Comparison of ENCODE assay signal across 21 cellular contexts in the genomic region with DNA sequence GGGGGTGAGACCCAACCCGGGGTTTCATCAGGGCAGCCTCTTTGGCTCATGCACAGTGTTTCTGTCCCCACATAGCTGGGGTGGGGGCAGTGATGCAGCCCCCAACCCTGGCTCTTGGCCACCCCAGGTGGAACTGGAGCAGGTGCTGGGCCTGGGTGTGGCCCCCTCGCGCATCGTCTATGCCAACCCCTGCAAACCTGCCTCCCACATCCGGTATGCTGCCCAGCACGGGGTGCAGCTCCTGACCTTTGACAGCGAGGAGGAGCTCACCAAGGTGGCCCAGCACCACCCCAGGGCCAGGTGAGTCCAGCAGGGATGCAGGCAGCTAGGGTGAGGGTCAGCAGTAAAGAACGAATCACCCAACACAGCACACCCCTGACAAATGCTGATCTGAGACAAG.
"Had no signal": no experiment of that assay in that cellular context is flagged by ENCODE, and none has a peak within 500 bp of the region (broad histone marks: within the 10 kb centered on the region; RNA-seq: fewer than 3 reads in every experiment).

No MANE protein-coding gene starts in this region.

- H3K27ac Mint-ChIP-seq: activated CD8-positive, alpha-beta T cell treated with anti-CD3 and anti-CD28 coated beads, Interleukin-2, amount 10 ng/mL, durations not matched to agents 7 days and 5 days; activated naive CD4-positive, alpha-beta T cell treated with anti-CD3 and anti-CD28 coated beads, Interleukin-2, amount 50 U/mL, for 72 hours; activated naive CD8-positive, alpha-beta T cell treated with anti-CD3 and anti-CD28 coated beads, Interleukin-2, amount 50 U/mL, for 24 hours; activated T-cell treated with anti-CD3 and anti-CD28 coated beads, Interleukin-2, amount 50 U/mL, for 24 hours; activated T-helper 1 cell treated with anti-CD3 and anti-CD28 coated beads, Interleukin-12 subunit alpha, Interleukin-12 subunit beta, Interleukin-2, Interleukin-4 antibody, amounts not matched to agents 30 ng/mL and 10 ng/mL and 1 ng/mL, durations not matched to agents 14 hours and 24 hours and 36 hours; T-cell had no signal

- H3K9me3 Mint-ChIP-seq: activated naive CD4-positive, alpha-beta T cell treated with anti-CD3 and anti-CD28 coated beads, Interleukin-2, amount 50 U/mL, for 72 hours; activated naive CD8-positive, alpha-beta T cell treated with anti-CD3 and anti-CD28 coated beads, Interleukin-2, amount 50 U/mL, for 24 hours; activated T-cell treated with anti-CD3 and anti-CD28 coated beads, Interleukin-2, amount 50 U/mL, for 24 hours; activated T-helper 1 cell treated with anti-CD3 and anti-CD28 coated beads, Interleukin-12 subunit alpha, Interleukin-12 subunit beta, Interleukin-2, Interleukin-4 antibody, amounts not matched to agents 30 ng/mL and 10 ng/mL and 1 ng/mL, durations not matched to agents 14 hours and 24 hours and 36 hours; T-cell had no signal

- H3K4me1 ChIP-seq: ascending aorta, body of pancreas had no signal

- H3K27me3 ChIP-seq: ascending aorta, body of pancreas, MG63 had no signal

- H3K4me3 Mint-ChIP-seq: activated CD8-positive, alpha-beta T cell treated with anti-CD3 and anti-CD28 coated beads, Interleukin-2, amount 10 ng/mL, durations not matched to agents 7 days and 5 days; activated naive CD8-positive, alpha-beta T cell treated with anti-CD3 and anti-CD28 coated beads, Interleukin-2, amount 50 U/mL, for 24 hours; activated T-cell treated with anti-CD3 and anti-CD28 coated beads, Interleukin-2, amount 50 U/mL, for 24 hours; activated T-helper 1 cell treated with anti-CD3 and anti-CD28 coated beads, Interleukin-12 subunit alpha, Interleukin-12 subunit beta, Interleukin-2, Interleukin-4 antibody, amounts not matched to agents 30 ng/mL and 10 ng/mL and 1 ng/mL, durations not matched to agents 14 hours and 24 hours and 36 hours; T-cell had no signal

- DNase-seq: activated CD4-positive, alpha-beta T cell treated with anti-CD3 and anti-CD28 coated beads for 4 hours; activated CD8-positive, alpha-beta T cell treated with anti-CD3 and anti-CD28 coated beads, Interleukin-2, amount 10 ng/mL, durations not matched to agents 7 days and 5 days; activated effector memory CD4-positive, alpha-beta T cell treated with Interleukin-2 at 50 U/mL for 16 hours; activated naive CD4-positive, alpha-beta T cell; activated naive CD8-positive, alpha-beta T cell treated with anti-CD3 and anti-CD28 coated beads, Interleukin-2, amount 50 U/mL, for 24 hours; activated T-cell treated with anti-CD3 and anti-CD28 coated beads, Interleukin-2, amount 50 U/mL, for 24 hours; amniotic stem cell; body of pancreas; central memory CD4-positive, alpha-beta T cell; MG63; NCI-H1105 treated with DMSO at 0.1 percent for 48 hours; NCI-H1436 treated with DMSO at 0.1 percent for 48 hours; NCI-H187; NCI-H2081 treated with DMSO at 0.1 percent for 48 hours; NCI-H446; T-cell had no signal

- H3K36me3 Mint-ChIP-seq: activated naive CD4-positive, alpha-beta T cell treated with anti-CD3 and anti-CD28 coated beads, Interleukin-2, amount 50 U/mL, for 72 hours; T-cell had no signal

- H3K4me3 ChIP-seq: ascending aorta, body of pancreas, MG63, SK-N-MC had no signal

- ATAC-seq: activated CD4-positive, CD25-positive, alpha-beta regulatory T cell treated with anti-CD3 and anti-CD28 coated beads, Interleukin-2, amount 50 U/mL, for 24 hours; activated CD8-positive, alpha-beta T cell treated with anti-CD3 and anti-CD28 coated beads, Interleukin-2, amount 10 ng/mL, durations not matched to agents 7 days and 5 days; activated naive CD4-positive, alpha-beta T cell treated with anti-CD3 and anti-CD28 coated beads, Interleukin-2, amount 50 U/mL, for 72 hours; activated naive CD8-positive, alpha-beta T cell treated with anti-CD3 and anti-CD28 coated beads, Interleukin-2, amount 50 U/mL, for 24 hours; body of pancreas; T-cell had no signal

- H3K27ac ChIP-seq: ascending aorta, body of pancreas, SK-N-MC had no signal

- H3K36me3 ChIP-seq: ascending aorta, MG63 had no signal

- H3K9me3 ChIP-seq: ascending aorta, body of pancreas, MG63 had no signal
